Comparison of ENCODE assay signal across 14 cellular contexts in genomic region chr16:26649646-26650045, GRCh38.
DNase-seq lines count a peak whose midpoint lies in the region; ATAC-seq and TF ChIP-seq lines count a peak whose summit lies in the region.
"Had no signal": no experiment of that assay in that cellular context is flagged by ENCODE, and none has a peak within 500 bp of the region (broad histone marks: within the 10 kb centered on the region; RNA-seq: fewer than 3 reads in every experiment).

No MANE protein-coding gene starts in this region.

- H3K9me3 Mint-ChIP-seq in neural progenitor cell: peaks cover 3% of the 10 kb centered on the region
- H3K9me3 Mint-ChIP-seq: CD8-positive, alpha-beta memory T cell had no signal

- H3K4me1 ChIP-seq in neural progenitor cell: peaks cover 10% of the 10 kb centered on the region

- no peak overlapping the region for H3K27ac Mint-ChIP-seq in neural progenitor cell
- H3K27ac Mint-ChIP-seq: CD8-positive, alpha-beta memory T cell; HFFc6 had no signal

- no peak overlapping the region for H3K27ac ChIP-seq in neural progenitor cell
- H3K27ac ChIP-seq: 22Rv1, BLaER1 had no signal

- no peaks in the 10 kb centered on the region for H3F3A ChIP-seq in neural progenitor cell (ENCODE audit: low read depth)

- H3K9me3 ChIP-seq in neural progenitor cell (ENCODE audit: low read depth): no peaks in the 10 kb centered on the region
- H3K9me3 ChIP-seq: BLaER1 had no signal

- H4K20me1 ChIP-seq in neural progenitor cell (ENCODE audit: low read depth): no peaks in the 10 kb centered on the region
- H4K20me1 ChIP-seq: BLaER1 had no signal

- no peak overlapping the region for H3K4me3 Mint-ChIP-seq in neural progenitor cell
- H3K4me3 Mint-ChIP-seq: CD8-positive, alpha-beta memory T cell; HFFc6 had no signal

- H3K4me1 Mint-ChIP-seq in neural progenitor cell: no peaks in the 10 kb centered on the region

- DNase-seq in NCI-H1092 treated with DMSO at 0.1 percent for 48 hours (lab: John Stamatoyannopoulos, UW): peak; percentile 7
- DNase-seq in NCI-H1092 (lab: John Stamatoyannopoulos, UW): no peak
- DNase-seq in NCI-H2107 (lab: John Stamatoyannopoulos, UW): peak; percentile 69
- peak; percentile 82 for DNase-seq in NCI-H748 treated with DMSO at 0.1 percent for 48 hours (lab: John Stamatoyannopoulos, UW)
- no peak for DNase-seq in neural progenitor cell (ENCODE audit: low spot score)
- DNase-seq in HuH-7.5 (ENCODE audit: low spot score): no peak
- DNase-seq in mucosa of gallbladder (ENCODE audit: low spot score): no peak
- DNase-seq: CD8-positive, alpha-beta memory T cell; HFFc6; KG1; T1000 had no signal

- no peaks in the 10 kb centered on the region for H3K79me2 ChIP-seq in neural progenitor cell (ENCODE audit: low read depth)

- no peak overlapping the region for H3K4me3 ChIP-seq in neural progenitor cell
- H3K4me3 ChIP-seq: BLaER1 had no signal

- H2AFZ ChIP-seq in neural progenitor cell (replicated peaks): no peak overlapping the region

- no peak overlapping the region for H3K9ac ChIP-seq in neural progenitor cell
- H3K9ac ChIP-seq: BLaER1 had no signal

- no peaks in the 10 kb centered on the region for H3K36me3 Mint-ChIP-seq in neural progenitor cell

- H3K36me3 ChIP-seq in neural progenitor cell: no peaks in the 10 kb centered on the region
- H3K36me3 ChIP-seq: BLaER1 had no signal

- TF ChIP-seq CTCF in neural progenitor cell (IDR thresholded peaks at IDR 0.05): no peak

- peaks cover 2% of the 10 kb centered on the region for H3K27me3 Mint-ChIP-seq in neural progenitor cell (ENCODE audit: insufficient read depth, low read depth)

- no peak for ATAC-seq in HG02763 (IDR thresholded peaks at IDR 0.05; ENCODE audit: unreplicated experiment)

- H3K27me3 ChIP-seq in neural progenitor cell: no peaks in the 10 kb centered on the region
- H3K27me3 ChIP-seq: BLaER1 had no signal

- peak overlapping the region; percentile 27 for H3K4me2 ChIP-seq in neural progenitor cell
- H3K4me2 ChIP-seq: BLaER1 had no signal

Comparison
In these comparisons a context has a peak if more than half of its experiments do, and no peak if none do; other contexts are left out.
1. DNase-seq: peak in NCI-H1092 treated with DMSO at 0.1 percent for 48 hours (single experiment), NCI-H2107 (single experiment) and NCI-H748 treated with DMSO at 0.1 percent for 48 hours (single experiment); none in NCI-H1092 (single experiment), neural progenitor cell (single experiment), HuH-7.5 (single experiment) and mucosa of gallbladder (single experiment).